8 cellular contexts compared by ENCODE assay signal in the genomic region with DNA sequence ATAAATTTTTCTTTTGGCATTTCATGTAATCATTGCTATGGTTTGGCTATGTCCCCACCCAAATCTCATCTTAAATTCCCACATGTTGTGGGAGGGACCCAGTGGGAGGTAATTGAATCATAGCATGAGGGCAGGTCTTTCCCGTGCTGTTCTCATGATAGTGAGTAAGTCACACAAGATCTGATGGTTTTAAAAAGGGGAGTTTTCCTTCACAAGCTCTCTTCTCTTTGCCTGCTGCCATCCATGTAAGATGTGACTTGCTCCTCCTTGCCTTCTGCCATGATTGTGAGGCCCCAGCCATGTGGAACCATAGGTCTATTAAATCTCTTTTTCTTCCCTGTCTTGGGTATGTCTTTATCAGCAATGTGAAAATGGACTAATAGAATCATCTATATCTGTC. TPM values are rescaled to one million over a fixed set of nuclear protein-coding genes. Genes with fewer than 3 reads are reported as not detected.
A peak's percentile ranks its signal among the peaks of the same experiment; 100 is the strongest.
DNase-seq lines count a peak whose midpoint lies in the region; ATAC-seq and TF ChIP-seq lines count a peak whose summit lies in the region.
"Not testable (repeated sequence)": the region's sequence is repeated elsewhere in the genome, so short reads cannot be mapped to it uniquely, and the experiment has no call there.

No MANE protein-coding gene starts in this region.

- H3K9me2 ChIP-seq in PC-9 (ENCODE audit: insufficient read depth) = not testable (repeated sequence)

- H3F3A ChIP-seq in PC-9 (ENCODE audit: insufficient read depth, low read depth) = peaks cover 12% of the 10 kb centered on the region

- intact Hi-C loops in PC-9 (cut with micrococcal nuclease; ENCODE audit: unreplicated experiment) = not testable (repeated sequence)

- not testable (repeated sequence) for H2AFZ ChIP-seq in PC-9; osteoblast (ENCODE audit: low read length)

- not testable (repeated sequence) for H4K20me1 ChIP-seq in PC-9 (ENCODE audit: insufficient read depth); osteoblast (ENCODE audit: insufficient read depth, low read length)

- H3K4me1 Mint-ChIP-seq in chondrocyte (ENCODE audit: low read depth) = peaks cover 44% of the 10 kb centered on the region

- not testable (repeated sequence) for H3K36me3 ChIP-seq in PC-9 (ENCODE audit: low read depth); adipocyte (ENCODE audit: control insufficient read depth, insufficient read depth, low read length, severe bottlenecking); osteoblast (ENCODE audit: insufficient read depth, low read length); thoracic aorta

- peaks cover 11% of the 10 kb centered on the region for H3K4me1 ChIP-seq in PC-9 (replicated peaks; ENCODE audit: insufficient read depth)
- peaks cover 18% of the 10 kb centered on the region for H3K4me1 ChIP-seq in adipocyte (ENCODE audit: control insufficient read depth, insufficient read depth, low read length)
- peaks cover 20% of the 10 kb centered on the region for H3K4me1 ChIP-seq in osteoblast (ENCODE audit: insufficient read depth, low read length)
- peaks cover 8 to 20% of the 10 kb centered on the region in 2 donors for H3K4me1 ChIP-seq in thoracic aorta (ENCODE audit: control insufficient read depth in 1 of 2, low read depth in 2 of 2)

- TF ChIP-seq CTCF in AG10803 (conservative IDR thresholded peaks at IDR 0.05; ENCODE audit: low read length); PC-9 (conservative IDR thresholded peaks at IDR 0.05); chondrocyte (IDR thresholded peaks at IDR 0.05); fibroblast of pulmonary artery (IDR thresholded peaks at IDR 0.05; ENCODE audit: low read length, missing control alignments); osteoblast (IDR thresholded peaks at IDR 0.05; ENCODE audit: extremely low read depth, low read depth, low read length); thoracic aorta (IDR thresholded peaks at IDR 0.05): not testable (repeated sequence)

- H3K27ac ChIP-seq in PC-9 = peak overlapping the region; percentile 23
- H3K27ac ChIP-seq in osteoblast (ENCODE audit: low read depth, low read length) = peak overlapping the region; percentile 92
- peak overlapping the region; percentile 51 to 63 for H3K27ac ChIP-seq in thoracic aorta

- H3K9me3 ChIP-seq in PC-9 (ENCODE audit: insufficient read depth, low read depth); adipocyte (ENCODE audit: control insufficient read depth, low read length); osteoblast (ENCODE audit: low read depth, low read length); thoracic aorta: not testable (repeated sequence)

- peak overlapping the region; percentile 98 for H3K27ac Mint-ChIP-seq in chondrocyte (ENCODE audit: unreplicated experiment)

- CTCF ChIA-PET in PC-9 (lab: Charles Lee) = not testable (repeated sequence)

- H3K4me3 ChIP-seq in AG10803 (ENCODE audit: low read length); PC-9: not testable (repeated sequence)
- H3K4me3 ChIP-seq in adipocyte (ENCODE audit: low read length) (peak overlapping the region; percentile 76), fibroblast of pulmonary artery (replicated peaks; ENCODE audit: low read depth, low read length) (peak overlapping the region; percentile 2), osteoblast (ENCODE audit: insufficient read depth, low read length) (peak overlapping the region; percentile 40), thoracic aorta (peak overlapping the region; percentile 56)

- H3K79me2 ChIP-seq in PC-9 (ENCODE audit: low read depth) = peaks cover 95% of the 10 kb centered on the region
- H3K79me2 ChIP-seq in osteoblast (ENCODE audit: insufficient read depth, low read length) = peaks cover 85% of the 10 kb centered on the region

- peak overlapping the region; percentile 80 for H3K9ac ChIP-seq in adipocyte (ENCODE audit: low read length)

- not testable (repeated sequence) for H3K4me2 ChIP-seq in PC-9
- H3K4me2 ChIP-seq in osteoblast (ENCODE audit: insufficient read depth, low read length) = peak overlapping the region; percentile 72

- H3K27me3 Mint-ChIP-seq in chondrocyte (ENCODE audit: low read depth) = not testable (repeated sequence)

- POLR2A ChIA-PET in PC-9 (lab: Charles Lee; ENCODE audit: unreplicated experiment) = interaction anchor here (0.5 to 0.6 kb wide), 3 partner anchors 9 to 509 kb away, joined by 3 to 4 read pairs (median 3); partner anchors contain the start of genes ANKIB1 and KRIT1

- not testable (repeated sequence) for H3K9me3 Mint-ChIP-seq in chondrocyte (ENCODE audit: low read depth)

- peak overlapping the region; percentile 63 for H3K4me3 Mint-ChIP-seq in chondrocyte (ENCODE audit: unreplicated experiment)

- peak; percentile 24 for DNase-seq in AG10803 (ENCODE audit: low read depth)
- DNase-seq in HT1080 (ENCODE audit: low read depth) = peak; percentile 9
- DNase-seq in PC-9; adipocyte (ENCODE audit: low read depth); chondrocyte (ENCODE audit: low spot score); fibroblast of pulmonary artery (ENCODE audit: low read depth); osteoblast (ENCODE audit: insufficient read length, low spot score, missing footprints); thoracic aorta (ENCODE audit: low spot score): not testable (repeated sequence)

- ATAC-seq in thoracic aorta (ENCODE audit: insufficient number of reproducible peaks, low FRiP score, low read depth) = not testable (repeated sequence)

- not testable (repeated sequence) for H3K27me3 ChIP-seq in PC-9 (ENCODE audit: insufficient read depth, low read depth); adipocyte (replicated peaks; ENCODE audit: control insufficient read depth, insufficient read depth, low read length); osteoblast (ENCODE audit: insufficient read depth, low read length); thoracic aorta (replicated peaks; ENCODE audit: insufficient read depth)

- not testable (repeated sequence) for H3K36me3 Mint-ChIP-seq in chondrocyte (ENCODE audit: low read depth)

- not testable (repeated sequence) for BruUV-seq in PC-9 (replicated peaks; lab: Mats Ljungman, UMichigan)

RNA-seq across cellular contexts. Expression of gene ANKIB1, which starts 9.0 kb away (rescaled TPM):
- 20.4 and 26.8 TPM in 2 replicates for total RNA-seq in HT1080 (2014; rRNA removed; shearing (Covaris generic))
- 19.1 and 30.2 TPM in 2 replicates for polyA plus RNA-seq in HT1080 (2015; cell fraction: cytosol; rRNA removed)
- polyA plus RNA-seq in HT1080 (2015; cell fraction: nucleus; rRNA removed) = 42.1 and 42.5 TPM in 2 replicates
- total RNA-seq in PC-9 (2021) (78.2 and 116 TPM in 2 replicates), chondrocyte (65.6 to 77.7 TPM (median 76.3 TPM) in 3 replicates), osteoblast (93.7 and 98.1 TPM in 2 replicates), thoracic aorta (10 to 100 TPM; 33.3 to 37.1 TPM)

RNA-seq across cellular contexts. Expression of gene KRIT1, which starts 9.1 kb away (rescaled TPM):
- total RNA-seq in HT1080 (2014; rRNA removed; shearing (Covaris generic)) = 32.0 and 33.7 TPM in 2 replicates
- polyA plus RNA-seq in HT1080 (2015; cell fraction: cytosol; rRNA removed) = 32.0 and 35.9 TPM in 2 replicates
- polyA plus RNA-seq in HT1080 (2015; cell fraction: nucleus; rRNA removed) = 76.3 and 78.0 TPM in 2 replicates
- total RNA-seq in PC-9 (2021) (46.6 and 52.6 TPM in 2 replicates), chondrocyte (28.0 to 32.6 TPM (median 29.7 TPM) in 3 replicates), osteoblast (47.8 and 55.7 TPM in 2 replicates), thoracic aorta (10 to 100 TPM; 83.1 to 98.8 TPM)

Comparison
In these comparisons a context has a peak if more than half of its experiments do, and no peak if none do; other contexts are left out.
1. H3K27ac ChIP-seq: peak in every context shown above with its lines; median percentile 92 in osteoblast; 57 in thoracic aorta; 23 in PC-9.